In the genomic region with DNA sequence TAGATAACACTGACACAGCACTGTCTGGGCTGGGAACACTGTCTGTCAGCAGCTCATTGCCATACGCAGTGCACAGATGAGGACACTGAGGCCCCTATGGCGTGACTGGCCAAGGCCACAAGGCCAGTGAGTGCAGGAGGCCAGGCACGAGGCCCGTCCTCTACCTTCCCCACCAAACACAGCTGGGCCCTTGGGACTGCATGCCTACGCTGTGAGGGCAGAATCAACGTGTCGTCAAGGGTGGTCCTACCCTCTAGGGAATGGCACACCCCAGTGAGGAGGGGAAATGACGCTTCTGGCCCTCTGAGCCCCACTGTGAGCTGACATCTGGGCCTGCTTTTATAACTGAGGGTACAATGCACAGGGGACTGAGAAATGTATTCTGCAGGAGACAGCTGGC, we compare ENCODE assay signal across 16 cellular contexts. TPM values are rescaled to one million over a fixed set of nuclear protein-coding genes. Genes with fewer than 3 reads are reported as not detected.
DNase-seq lines count a peak whose midpoint lies in the region; ATAC-seq and TF ChIP-seq lines count a peak whose summit lies in the region.
"Had no signal": no experiment of that assay in that cellular context is flagged by ENCODE, and none has a peak within 500 bp of the region (broad histone marks: within the 10 kb centered on the region; RNA-seq: fewer than 3 reads in every experiment).

No MANE protein-coding gene starts in this region.

- no peak overlapping the region for H2AFZ ChIP-seq in PC-9

- H4K20me1 ChIP-seq in PC-9 (ENCODE audit: insufficient read depth) = peaks cover 31% of the 10 kb centered on the region

- POLR2A ChIA-PET in Caco-2 (lab: Charles Lee) (no interaction called here), PC-9 (lab: Charles Lee; ENCODE audit: unreplicated experiment) (no interaction called here)

- CTCF ChIA-PET in Caco-2 (lab: Charles Lee) = interaction anchor here (2.1 kb wide), 1 partner anchor 33 kb away, joined by 6 read pairs; no protein-coding TSS in a partner anchor
- CTCF ChIA-PET in PC-9 (lab: Charles Lee) = no interaction called here

- no peaks in the 10 kb centered on the region for H3K27me3 Mint-ChIP-seq in Caco-2 (ENCODE audit: insufficient read depth, unreplicated experiment)
- H3K27me3 Mint-ChIP-seq: CD4-positive, alpha-beta T cell had no signal

- peaks cover 53% of the 10 kb centered on the region for H3K36me3 Mint-ChIP-seq in Caco-2 (ENCODE audit: insufficient read depth, unreplicated experiment)

- no peaks in the 10 kb centered on the region for H3K9me2 ChIP-seq in PC-9 (ENCODE audit: insufficient read depth)

- peak overlapping the region; percentile 55; the same call in 1 of the 2 replicates for H3K4me2 ChIP-seq in PC-9

- TF ChIP-seq EP300 in upper lobe of left lung (IDR thresholded peaks at IDR 0.05) = no peak

- H3F3A ChIP-seq in PC-9 (ENCODE audit: insufficient read depth, low read depth) = peaks cover 38% of the 10 kb centered on the region

- TF ChIP-seq CTCF in Caco-2 (IDR thresholded peaks at IDR 0.05; ENCODE audit: insufficient read depth in 1 of 2, low read depth in 1 of 2, low read length in 1 of 2, severe bottlenecking in 1 of 2, unreplicated experiment in 1 of 2) (no peak), PC-9 (conservative IDR thresholded peaks at IDR 0.05) (no peak), lower lobe of right lung (IDR thresholded peaks at IDR 0.05) (no peak), upper lobe of left lung (IDR thresholded peaks at IDR 0.05) (no peak)

- no peak overlapping the region for H3K4me3 ChIP-seq in Caco-2 (ENCODE audit: low read depth, low read length)
- H3K4me3 ChIP-seq in PC-9 = no peak overlapping the region
- no peak overlapping the region for H3K4me3 ChIP-seq in lower lobe of right lung
- no peak overlapping the region for H3K4me3 ChIP-seq in upper lobe of left lung
- H3K4me3 ChIP-seq: SJCRH30 had no signal

- peaks cover 35% of the 10 kb centered on the region for H3K4me1 Mint-ChIP-seq in Caco-2 (ENCODE audit: low read depth, unreplicated experiment)

- peak overlapping the region; percentile 74 for H3K27ac Mint-ChIP-seq in Caco-2 (ENCODE audit: unreplicated experiment)
- H3K27ac Mint-ChIP-seq: CD4-positive, alpha-beta T cell had no signal

- H3K9me3 ChIP-seq in Caco-2 = no peaks in the 10 kb centered on the region
- no peaks in the 10 kb centered on the region for H3K9me3 ChIP-seq in PC-9 (ENCODE audit: insufficient read depth, low read depth)
- H3K9me3 ChIP-seq in lower lobe of right lung = no peaks in the 10 kb centered on the region
- H3K9me3 ChIP-seq in upper lobe of left lung = no peaks in the 10 kb centered on the region
- H3K9me3 ChIP-seq: SJCRH30 had no signal

- intact Hi-C loops in Caco-2 (cut with micrococcal nuclease; ENCODE audit: unreplicated experiment) = no loop called here
- intact Hi-C loops in PC-9 (cut with micrococcal nuclease; ENCODE audit: unreplicated experiment) = no loop called here
- intact Hi-C loops in lower lobe of right lung (cut with DNase I) = no loop called here

- no peak for TF ChIP-seq POLR2A in upper lobe of left lung (IDR thresholded peaks at IDR 0.05)

- no peak for DNase-seq in Caco-2
- DNase-seq in PC-9 = no peak
- DNase-seq in lower lobe of right lung = peak; percentile 35
- no peak for DNase-seq in upper lobe of left lung
- DNase-seq in stimulated activated CD4-positive, alpha-beta T cell treated with anti-CD3 and anti-CD28 coated beads, Interleukin-2, amount 100 ng/mL, for 48 hours = no peak
- DNase-seq in mesenteric fat pad (ENCODE audit: low spot score) = no peak
- DNase-seq: AML-193; CD4-positive, alpha-beta T cell; NCI-H1436; NCI-H1930; NCI-H345; NCI-H524 treated with DMSO at 0.1 percent for 48 hours; PC-3; SJCRH30; SW 1271 had no signal

- H3K9me3 Mint-ChIP-seq in Caco-2 (ENCODE audit: unreplicated experiment) = no peaks in the 10 kb centered on the region
- H3K9me3 Mint-ChIP-seq: CD4-positive, alpha-beta T cell had no signal

- H3K27me3 ChIP-seq in Caco-2 (replicated peaks; ENCODE audit: control insufficient read depth, insufficient read depth, low read length) = no peaks in the 10 kb centered on the region
- no peaks in the 10 kb centered on the region for H3K27me3 ChIP-seq in PC-9 (ENCODE audit: insufficient read depth, low read depth)
- H3K27me3 ChIP-seq in lower lobe of right lung (ENCODE audit: low read depth) = no peaks in the 10 kb centered on the region
- no peaks in the 10 kb centered on the region for H3K27me3 ChIP-seq in upper lobe of left lung
- H3K27me3 ChIP-seq: SJCRH30 had no signal

- WGBS in upper lobe of left lung, 2 donors = 93 to 100% methylated on average over 2 to 8 of the region's 8 CpGs

- H3K79me2 ChIP-seq in PC-9 (ENCODE audit: low read depth) = peaks cover 26% of the 10 kb centered on the region

- peaks cover 45% of the 10 kb centered on the region for H3K4me1 ChIP-seq in Caco-2
- peaks cover 57% of the 10 kb centered on the region for H3K4me1 ChIP-seq in PC-9 (replicated peaks; ENCODE audit: insufficient read depth)
- peaks cover 67% of the 10 kb centered on the region for H3K4me1 ChIP-seq in lower lobe of right lung
- peaks cover 18 to 60% (median 46%) of the 10 kb centered on the region in 4 donors for H3K4me1 ChIP-seq in upper lobe of left lung

- no peak overlapping the region for H3K27ac ChIP-seq in PC-9
- no peak overlapping the region for H3K27ac ChIP-seq in lower lobe of right lung
- H3K27ac ChIP-seq in upper lobe of left lung = peak overlapping the region in 3 of 4 donors; percentile 68 to 80 (median 78)
- H3K27ac ChIP-seq: SJCRH30 had no signal

- H3K4me3 Mint-ChIP-seq in Caco-2 (ENCODE audit: unreplicated experiment) = no peak overlapping the region
- H3K4me3 Mint-ChIP-seq: CD4-positive, alpha-beta T cell had no signal

- no TSS peak for BruUV-seq in Caco-2 (replicated peaks; lab: Mats Ljungman, UMichigan)
- no TSS peak for BruUV-seq in PC-9 (replicated peaks; lab: Mats Ljungman, UMichigan)

- ATAC-seq in lower lobe of right lung (no peak), upper lobe of left lung (ENCODE audit: low FRiP score in 2 of 2) (no peak), GM18861 (IDR thresholded peaks at IDR 0.05; ENCODE audit: unreplicated experiment) (no peak)
- ATAC-seq: PC-3 had no signal

- H3K36me3 ChIP-seq in Caco-2 (ENCODE audit: control insufficient read depth, insufficient read depth, low read length) = peaks cover 2% of the 10 kb centered on the region
- H3K36me3 ChIP-seq in PC-9 (ENCODE audit: low read depth) = peaks cover 7% of the 10 kb centered on the region; the same call in 1 of the 2 replicates
- H3K36me3 ChIP-seq in lower lobe of right lung = peaks cover 30% of the 10 kb centered on the region
- peaks cover 0 to 44% (median 10%) of the 10 kb centered on the region in 4 donors for H3K36me3 ChIP-seq in upper lobe of left lung

RNA-seq across cellular contexts. Expression of a gene that starts 42.1 kb away (rescaled TPM):
- total RNA-seq in Caco-2 (2022) = 29.1 and 29.3 TPM in 2 replicates
- 12.7 and 14.9 TPM in 2 replicates for total RNA-seq in PC-9 (2021)
- total RNA-seq in lower lobe of right lung = 23.8 TPM
- total RNA-seq in upper lobe of left lung = 10 to 100 TPM; 19.4 to 51.4 (median 31.9) TPM
- 59.2 TPM for total RNA-seq in mesenteric fat pad

Comparison
In these comparisons a context has a peak if more than half of its experiments do, and no peak if none do; other contexts are left out.
1. H3K27ac ChIP-seq: peak in upper lobe of left lung (3 of 4); none in PC-9 (single experiment) and lower lobe of right lung (single experiment).